ENCODE assay signal across 8 cellular contexts in the genomic region with DNA sequence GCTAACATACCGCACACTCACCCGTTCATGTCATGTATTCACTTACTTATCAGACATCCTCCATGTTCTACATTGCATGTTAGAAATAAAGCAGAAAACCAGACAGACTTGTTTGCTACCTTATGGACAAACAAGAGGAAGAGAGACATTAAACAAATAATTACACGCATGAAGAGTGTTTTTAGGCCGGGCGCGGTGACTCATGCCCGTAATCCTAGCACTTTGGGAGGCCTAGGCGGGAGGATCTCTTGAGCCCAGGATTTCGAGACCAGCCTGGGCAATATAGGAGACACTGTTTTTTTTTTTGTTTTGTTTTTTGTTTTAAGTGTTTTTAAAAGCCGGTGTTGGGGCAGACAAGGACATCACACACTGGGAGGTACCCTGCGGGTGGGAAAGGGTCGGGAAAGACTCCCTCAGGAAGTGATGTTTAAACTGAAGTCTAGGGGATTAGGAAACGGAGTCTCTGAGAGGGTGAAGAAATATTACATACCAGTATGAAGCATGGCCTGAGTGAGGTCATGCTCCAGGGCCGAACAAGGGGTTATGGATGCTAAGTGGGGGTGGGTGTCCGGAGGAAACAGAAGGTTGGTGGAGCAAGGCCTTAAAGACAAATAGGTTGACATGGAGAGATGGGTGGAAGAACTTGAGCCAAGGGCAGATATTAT. TPM values are rescaled to one million over a fixed set of nuclear protein-coding genes. Genes with fewer than 3 reads are reported as not detected.
DNase-seq lines count a peak whose midpoint lies in the region; ATAC-seq and TF ChIP-seq lines count a peak whose summit lies in the region.

No MANE protein-coding gene starts in this region.

- TF ChIP-seq CTCF in DOHH2 (IDR thresholded peaks at IDR 0.05; ENCODE audit: low read depth, low read length, poor library complexity, severe bottlenecking), result no peak
- TF ChIP-seq CTCF in PC-3 (conservative IDR thresholded peaks at IDR 0.05; ENCODE audit: low read depth, low read length), result no peak
- TF ChIP-seq CTCF in endodermal cell (conservative IDR thresholded peaks at IDR 0.05), result no peak
- TF ChIP-seq CTCF in progenitor cell of endocrine pancreas (IDR thresholded peaks at IDR 0.05; ENCODE audit: unreplicated experiment), result no peak

- intact Hi-C loops in PC-3 (cut with micrococcal nuclease), result loop anchor here (5.0 kb wide), 1 partner anchor 215 kb away; no protein-coding TSS in a partner anchor
- intact Hi-C loops in posterior cingulate gyrus (cut with DNase I), result no loop called here

- H3K27me3 ChIP-seq in DOHH2 (ENCODE audit: control insufficient read depth, low read length) (no peaks in the 10 kb centered on the region; the same call in 1 of the 2 replicates), PC-3 (ENCODE audit: low read length) (no peaks in the 10 kb centered on the region), endodermal cell (ENCODE audit: control insufficient read depth, insufficient read depth, low read length, poor library complexity, severe bottlenecking) (peaks cover 11% of the 10 kb centered on the region)

- H3K36me3 Mint-ChIP-seq in endodermal cell (ENCODE audit: low read depth) (peaks cover 3% of the 10 kb centered on the region), progenitor cell of endocrine pancreas (ENCODE audit: insufficient read depth) (no peaks in the 10 kb centered on the region)

- ATAC-seq in PC-3 (no peak), HG03095 (IDR thresholded peaks at IDR 0.05; ENCODE audit: unreplicated experiment) (no peak)

- POLR2A ChIA-PET in PC-3 (lab: Charles Lee; ENCODE audit: unreplicated experiment), result no interaction called here

- H3K4me3 ChIP-seq in DOHH2 (ENCODE audit: low read length), result peak overlapping the region; percentile 88
- peak overlapping the region; percentile 57 for H3K4me3 ChIP-seq in PC-3 (ENCODE audit: low read length)
- H3K4me3 ChIP-seq in endodermal cell (ENCODE audit: low read length), result no peak overlapping the region

- H3K27ac ChIP-seq in DOHH2 (ENCODE audit: low read depth, low read length) (peak overlapping the region; percentile 84), PC-3 (ENCODE audit: low read length) (peak overlapping the region; percentile 100), endodermal cell (ENCODE audit: low read depth, low read length) (no peak overlapping the region)

- H3K27ac Mint-ChIP-seq in endodermal cell (no peak overlapping the region), progenitor cell of endocrine pancreas (no peak overlapping the region)

- H4K20me1 ChIP-seq in DOHH2 (ENCODE audit: control insufficient read depth, insufficient read depth, low read depth, low read length) (peaks cover 16% of the 10 kb centered on the region), PC-3 (ENCODE audit: low read length) (peaks cover 17% of the 10 kb centered on the region)

- H3K9me3 ChIP-seq in DOHH2 (ENCODE audit: control insufficient read depth, insufficient read depth, low read length) (no peaks in the 10 kb centered on the region), PC-3 (ENCODE audit: low read length) (no peaks in the 10 kb centered on the region), endodermal cell (ENCODE audit: control insufficient read depth, low read length) (no peaks in the 10 kb centered on the region)

- H3K4me1 Mint-ChIP-seq in endodermal cell, result peaks cover 52% of the 10 kb centered on the region
- peaks cover 41% of the 10 kb centered on the region for H3K4me1 Mint-ChIP-seq in progenitor cell of endocrine pancreas (ENCODE audit: low read depth)

- H3K9me3 Mint-ChIP-seq in endodermal cell, result no peaks in the 10 kb centered on the region
- no peaks in the 10 kb centered on the region for H3K9me3 Mint-ChIP-seq in progenitor cell of endocrine pancreas (ENCODE audit: low read depth)

- peaks cover 46% of the 10 kb centered on the region for H3K27me3 Mint-ChIP-seq in endodermal cell (ENCODE audit: insufficient read depth)
- no peaks in the 10 kb centered on the region for H3K27me3 Mint-ChIP-seq in progenitor cell of endocrine pancreas

- H3K4me1 ChIP-seq in DOHH2 (ENCODE audit: control insufficient read depth, low read length) (peaks cover 81% of the 10 kb centered on the region), PC-3 (ENCODE audit: insufficient read depth, low read length) (peaks cover 65% of the 10 kb centered on the region), endodermal cell (ENCODE audit: control insufficient read depth, insufficient read depth, low read length) (peaks cover 19% of the 10 kb centered on the region)

- BruUV-seq in PC-3 (replicated peaks; lab: Mats Ljungman, UMichigan), result no TSS peak

- H3K4me3 Mint-ChIP-seq in endodermal cell (peak overlapping the region; percentile 76), progenitor cell of endocrine pancreas (ENCODE audit: low read depth) (peak overlapping the region; percentile 69)

- H3K4me2 ChIP-seq in DOHH2 (ENCODE audit: low read length) (peak overlapping the region; percentile 98), PC-3 (ENCODE audit: low read length) (peak overlapping the region; percentile 84)

- DNase-seq in PC-3 (peak; percentile 87), endodermal cell (no peak), progenitor cell of endocrine pancreas (ENCODE audit: low spot score, unreplicated experiment) (no peak), kidney glomerular epithelial cell (lab: John Stamatoyannopoulos, UW) (no peak), SHP77 treated with DMSO at 0.1 percent for 48 hours (lab: John Stamatoyannopoulos, UW) (no peak), posterior cingulate gyrus (no peak)

- no peak overlapping the region for H2AFZ ChIP-seq in PC-3 (ENCODE audit: low read length)

- peaks cover 22% of the 10 kb centered on the region for H3F3A ChIP-seq in DOHH2 (ENCODE audit: control insufficient read depth, insufficient read depth)
- peaks cover 5% of the 10 kb centered on the region for H3F3A ChIP-seq in PC-3 (ENCODE audit: low read length, unreplicated experiment)

- H3K9ac ChIP-seq in PC-3 (ENCODE audit: low read length) (peak overlapping the region; percentile 92), endodermal cell (ENCODE audit: extremely low read depth, low read length, poor library complexity, severe bottlenecking) (no peak overlapping the region)

- H3K79me2 ChIP-seq in DOHH2 (ENCODE audit: control insufficient read depth, low read length) (peaks cover 42% of the 10 kb centered on the region), PC-3 (ENCODE audit: low read length) (peaks cover 24% of the 10 kb centered on the region)

- no peaks in the 10 kb centered on the region for H3K9me2 ChIP-seq in DOHH2 (replicated peaks; ENCODE audit: control insufficient read depth, low read length)
- no peaks in the 10 kb centered on the region for H3K9me2 ChIP-seq in PC-3 (replicated peaks; ENCODE audit: low read length)

- H3K36me3 ChIP-seq in DOHH2 (ENCODE audit: control insufficient read depth, low read length) (peaks cover 15% of the 10 kb centered on the region; the same call in 1 of the 2 replicates), PC-3 (ENCODE audit: low read depth, low read length) (no peaks in the 10 kb centered on the region), endodermal cell (ENCODE audit: control insufficient read depth, insufficient read depth, low read length) (no peaks in the 10 kb centered on the region)

- CTCF ChIA-PET in PC-3 (lab: Charles Lee), result no interaction called here

- WGBS in endodermal cell (ENCODE audit: insufficient coverage in 1 of 2, insufficient read length in 1 of 2), 2 experiments, result 84 to 92% methylated on average over 10 to 15 of the region's 15 CpGs

RNA-seq across cellular contexts. Expression of gene USP3, which starts 2.1 kb away (rescaled TPM):
- total RNA-seq in PC-3 (2014; rRNA removed) (26.9 and 27.3 TPM in 2 replicates), endodermal cell (10 to 100 TPM; 51.5 to 52.5 TPM), progenitor cell of endocrine pancreas (77.0 and 81.2 TPM in 2 replicates)
- polyA plus RNA-seq in endodermal cell (2013, experiment 1 of 2), result 64.2 TPM
- polyA plus RNA-seq in endodermal cell (2013, experiment 2 of 2), result 62.6 TPM
